In the genomic region with DNA sequence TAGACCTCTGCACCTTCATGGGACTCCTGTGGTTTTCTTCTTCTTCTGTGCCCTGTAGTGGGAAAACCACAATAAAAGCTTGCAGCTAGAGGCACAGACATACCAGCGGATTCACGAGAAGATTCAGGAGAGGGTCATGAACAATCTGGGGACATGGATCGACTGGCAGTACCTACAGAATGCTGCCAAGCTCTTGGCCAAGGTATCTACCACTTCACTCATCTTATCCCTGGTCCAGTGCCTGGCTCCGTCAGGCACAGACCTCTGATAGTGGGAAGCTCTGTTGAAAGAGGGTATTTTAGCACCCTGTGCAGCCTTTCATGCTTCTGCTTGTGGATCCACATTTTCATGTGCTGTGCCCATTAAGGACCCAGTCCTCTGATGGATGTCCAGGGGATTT, we compare ENCODE assay signal across 26 cellular contexts.
"Had no signal": no experiment of that assay in that cellular context is flagged by ENCODE, and none has a peak within 500 bp of the region (broad histone marks: within the 10 kb centered on the region; RNA-seq: fewer than 3 reads in every experiment).

No MANE protein-coding gene starts in this region.

- H3K4me3 ChIP-seq: ascending aorta, colonic mucosa, esophagus squamous epithelium, gastroesophageal sphincter had no signal

- ATAC-seq: activated CD4-positive, CD25-positive, alpha-beta regulatory T cell treated with anti-CD3 and anti-CD28 coated beads, Interleukin-2, amount 50 U/mL, for 24 hours; activated CD8-positive, alpha-beta T cell treated with anti-CD3 and anti-CD28 coated beads for 36 hours; activated naive CD4-positive, alpha-beta T cell treated with anti-CD3 and anti-CD28 coated beads, Interleukin-2, amount 50 U/mL, for 72 hours; activated T-cell treated with anti-CD3 and anti-CD28 coated beads, Interleukin-2, amount 50 U/mL, for 72 hours; gastroesophageal sphincter had no signal

- H3K4me1 ChIP-seq: ascending aorta, colonic mucosa, gastroesophageal sphincter had no signal

- H3K27ac Mint-ChIP-seq: activated B cell treated with CpG ODN at 0.5 μM for 24 hours; activated CD8-positive, alpha-beta T cell treated with anti-CD3 and anti-CD28 coated beads for 36 hours; activated naive CD8-positive, alpha-beta T cell treated with anti-CD3 and anti-CD28 coated beads, Interleukin-2, amount 10 ng/mL, durations not matched to agents 7 days and 5 days; activated T-cell treated with anti-CD3 and anti-CD28 coated beads, Interleukin-2, amount 50 U/mL, for 72 hours; brain had no signal

- H3K27me3 Mint-ChIP-seq: activated B cell treated with CpG ODN at 0.5 μM for 24 hours; activated CD8-positive, alpha-beta T cell treated with anti-CD3 and anti-CD28 coated beads for 36 hours; activated naive CD4-positive, alpha-beta T cell treated with anti-CD3 and anti-CD28 coated beads, Interleukin-2, amount 10 ng/mL, durations not matched to agents 7 days and 5 days; activated naive CD8-positive, alpha-beta T cell treated with anti-CD3 and anti-CD28 coated beads, Interleukin-2, amount 10 ng/mL, durations not matched to agents 7 days and 5 days had no signal

- DNase-seq: activated B cell treated with CpG ODN at 0.5 μM for 24 hours; activated CD4-positive, alpha-beta T cell treated with anti-CD3 and anti-CD28 coated beads for 48 hours; activated CD4-positive, alpha-beta T cell treated with anti-CD3 and anti-CD28 coated beads, Interleukin-2, amount 50 U/mL, for 1 hour; activated CD4-positive, alpha-beta T cell treated with anti-CD3 and anti-CD28 coated beads, Interleukin-2, amount 50 U/mL, for 48 hours; activated CD8-positive, alpha-beta memory T cell treated with anti-CD3 and anti-CD28 coated beads for 24 hours; activated CD8-positive, alpha-beta T cell treated with anti-CD3 and anti-CD28 coated beads for 36 hours; activated gamma-delta T cell; activated naive CD4-positive, alpha-beta T cell; activated naive CD4-positive, alpha-beta T cell treated with anti-CD3 and anti-CD28 coated beads, Interleukin-2, amount 10 ng/mL, durations not matched to agents 7 days and 5 days; activated naive CD8-positive, alpha-beta T cell treated with anti-CD3 and anti-CD28 coated beads, Interleukin-2, amount 10 ng/mL, durations not matched to agents 7 days and 5 days; activated T-cell treated with anti-CD3 and anti-CD28 coated beads, Interleukin-2, amount 50 U/mL, for 72 hours; central memory CD4-positive, alpha-beta T cell; cerebellar nuclear complex; colonic mucosa; effector CD8-positive, alpha-beta T cell; esophagus squamous epithelium; foreskin melanocyte; T-helper 1 cell; T1000; WERI-Rb-1 had no signal

- H3K27me3 ChIP-seq: ascending aorta, colonic mucosa, esophagus squamous epithelium, gastroesophageal sphincter had no signal

- H3K9me3 ChIP-seq: ascending aorta, colonic mucosa, esophagus squamous epithelium, gastroesophageal sphincter had no signal

- H3K4me1 Mint-ChIP-seq: activated B cell treated with CpG ODN at 0.5 μM for 24 hours; activated naive CD4-positive, alpha-beta T cell treated with anti-CD3 and anti-CD28 coated beads, Interleukin-2, amount 10 ng/mL, durations not matched to agents 7 days and 5 days; brain had no signal

- H3K27ac ChIP-seq: ascending aorta, colonic mucosa, epithelial cell of prostate, esophagus squamous epithelium, gastroesophageal sphincter, WERI-Rb-1 had no signal

- H3K9me3 Mint-ChIP-seq: activated B cell treated with CpG ODN at 0.5 μM for 24 hours; activated CD8-positive, alpha-beta T cell treated with anti-CD3 and anti-CD28 coated beads for 36 hours; activated naive CD4-positive, alpha-beta T cell treated with anti-CD3 and anti-CD28 coated beads, Interleukin-2, amount 10 ng/mL, durations not matched to agents 7 days and 5 days; activated naive CD4-positive, alpha-beta T cell treated with anti-CD3 and anti-CD28 coated beads, Interleukin-2, amount 50 U/mL, for 72 hours; activated naive CD8-positive, alpha-beta T cell treated with anti-CD3 and anti-CD28 coated beads, Interleukin-2, amount 10 ng/mL, durations not matched to agents 7 days and 5 days; activated T-cell treated with anti-CD3 and anti-CD28 coated beads, Interleukin-2, amount 50 U/mL, for 72 hours; brain had no signal

- H3K4me3 Mint-ChIP-seq: activated B cell treated with CpG ODN at 0.5 μM for 24 hours; activated CD8-positive, alpha-beta T cell treated with anti-CD3 and anti-CD28 coated beads for 36 hours; activated naive CD4-positive, alpha-beta T cell treated with anti-CD3 and anti-CD28 coated beads, Interleukin-2, amount 10 ng/mL, durations not matched to agents 7 days and 5 days; activated naive CD8-positive, alpha-beta T cell treated with anti-CD3 and anti-CD28 coated beads, Interleukin-2, amount 10 ng/mL, durations not matched to agents 7 days and 5 days; activated T-cell treated with anti-CD3 and anti-CD28 coated beads, Interleukin-2, amount 50 U/mL, for 72 hours; brain had no signal
